Comparison of ENCODE assay signal across 1 cellular context in the genomic region with DNA sequence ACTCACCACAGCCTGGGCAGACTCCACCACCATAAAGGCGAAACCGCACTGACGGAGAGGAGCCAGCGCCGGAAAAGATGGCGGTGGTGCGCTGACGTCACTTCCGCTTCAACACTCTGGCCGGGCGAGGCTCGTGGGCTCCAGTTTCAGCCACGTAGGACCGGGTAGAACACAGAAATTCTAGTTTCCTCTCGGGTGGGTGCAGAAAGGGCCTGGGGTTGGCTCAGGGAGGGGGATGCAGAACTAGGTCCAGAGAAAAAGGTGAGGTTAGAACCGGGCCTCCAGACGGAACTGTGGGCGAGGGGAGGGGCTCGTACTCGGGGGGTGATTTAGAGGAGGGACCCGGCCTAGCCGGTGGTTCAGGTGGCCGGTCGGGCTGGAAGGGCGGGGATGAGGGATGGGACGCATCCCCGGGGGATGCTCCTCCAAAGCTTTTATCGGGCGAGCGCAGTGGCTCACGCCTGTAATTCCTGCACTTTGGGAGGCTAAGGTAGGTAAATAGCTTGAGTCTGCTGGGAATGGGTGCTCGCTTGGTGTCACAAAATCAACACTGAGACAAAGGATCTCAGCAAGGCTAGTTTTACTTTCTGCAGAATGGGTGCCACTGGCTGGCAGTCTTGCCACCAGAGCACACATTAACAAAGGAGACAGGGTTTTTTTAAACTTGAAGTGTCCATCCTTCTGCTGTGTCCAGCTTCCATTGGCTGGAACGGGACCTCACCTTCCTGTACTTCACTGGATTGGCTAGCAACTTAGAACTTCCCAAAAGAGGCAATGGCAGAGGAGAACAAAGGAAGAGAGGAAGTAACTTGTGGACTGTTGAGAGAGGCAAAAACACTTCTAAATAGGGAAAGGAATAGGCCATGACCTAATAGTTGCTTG.
TF ChIP-seq lines count a peak whose summit lies in the region.

Gene ZNF561 (minus strand): TSS at position 77 of the 882 bp plus-strand sequence. CDS start 1,776 bp downstream, outside the sequence.

TF ChIP-seq in K562, 482 proteins besides CTCF, POLR2A, EP300 and RAD21 (continued from another document and continues in another):
- TF ChIP-seq, protein P1, sequence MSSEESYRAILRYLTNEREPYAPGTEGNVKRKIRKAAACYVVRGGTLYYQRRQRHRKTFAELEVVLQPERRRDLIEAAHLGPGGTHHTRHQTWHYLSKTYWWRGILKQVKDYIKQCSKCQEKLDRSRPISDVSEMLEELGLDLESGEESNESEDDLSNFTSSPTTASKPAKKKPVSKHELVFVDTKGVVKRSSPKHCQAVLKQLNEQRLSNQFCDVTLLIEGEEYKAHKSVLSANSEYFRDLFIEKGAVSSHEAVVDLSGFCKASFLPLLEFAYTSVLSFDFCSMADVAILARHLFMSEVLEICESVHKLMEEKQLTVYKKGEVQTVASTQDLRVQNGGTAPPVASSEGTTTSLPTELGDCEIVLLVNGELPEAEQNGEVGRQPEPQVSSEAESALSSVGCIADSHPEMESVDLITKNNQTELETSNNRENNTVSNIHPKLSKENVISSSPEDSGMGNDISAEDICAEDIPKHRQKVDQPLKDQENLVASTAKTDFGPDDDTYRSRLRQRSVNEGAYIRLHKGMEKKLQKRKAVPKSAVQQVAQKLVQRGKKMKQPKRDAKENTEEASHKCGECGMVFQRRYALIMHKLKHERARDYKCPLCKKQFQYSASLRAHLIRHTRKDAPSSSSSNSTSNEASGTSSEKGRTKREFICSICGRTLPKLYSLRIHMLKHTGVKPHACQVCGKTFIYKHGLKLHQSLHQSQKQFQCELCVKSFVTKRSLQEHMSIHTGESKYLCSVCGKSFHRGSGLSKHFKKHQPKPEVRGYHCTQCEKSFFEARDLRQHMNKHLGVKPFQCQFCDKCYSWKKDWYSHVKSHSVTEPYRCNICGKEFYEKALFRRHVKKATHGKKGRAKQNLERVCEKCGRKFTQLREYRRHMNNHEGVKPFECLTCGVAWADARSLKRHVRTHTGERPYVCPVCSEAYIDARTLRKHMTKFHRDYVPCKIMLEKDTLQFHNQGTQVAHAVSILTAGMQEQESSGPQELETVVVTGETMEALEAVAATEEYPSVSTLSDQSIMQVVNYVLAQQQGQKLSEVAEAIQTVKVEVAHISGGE (CRISPR knock-in tag; IDR thresholded peaks at IDR 0.05): peak; percentile 95 to 99 (median 95); a peak in 5 of 6 replicates
- TF ChIP-seq ZBTB5 (IDR thresholded peaks at IDR 0.05) (no peak), RERE (CRISPR knock-in tag; IDR thresholded peaks at IDR 0.05; ENCODE audit: borderline replicate concordance) (no peak), ZNF766 (CRISPR knock-in tag; conservative IDR thresholded peaks at IDR 0.05) (peak; percentile 73; the same call in 1 of the 2 replicates), ZBTB1 (CRISPR knock-in tag; IDR thresholded peaks at IDR 0.05; ENCODE audit: borderline replicate concordance, low read depth) (no peak), MAX (CRISPR knock-in tag; IDR thresholded peaks at IDR 0.05) (0 out of 2 replicates have a peak, but pooled peaks have one; percentile 54), RAD51 (IDR thresholded peaks at IDR 0.05; ENCODE audit: borderline replicate concordance, low read depth) (0 out of 2 replicates have a peak, but pooled peaks have one; percentile 23), RUNX1 (IDR thresholded peaks at IDR 0.05; ENCODE audit: low read depth) (no peak), PHB2 (IDR thresholded peaks at IDR 0.05; ENCODE audit: low read depth) (no peak), TAL1 (IDR thresholded peaks at IDR 0.05) (peak; percentile 35), NR2C1 (IDR thresholded peaks at IDR 0.05) (peak; percentile 88), NR2C1 (tag; IDR thresholded peaks at IDR 0.05) (peak; percentile 77), KDM5B (IDR thresholded peaks at IDR 0.05; ENCODE audit: insufficient replicate concordance, low read depth, low read length) (peak; percentile 92), L3MBTL2 (IDR thresholded peaks at IDR 0.05) (peak; percentile 78), LARP7 (IDR thresholded peaks at IDR 0.05) (no peak), ZNF354B (CRISPR knock-in tag; IDR thresholded peaks at IDR 0.05) (no peak), ZC3H8 (IDR thresholded peaks at IDR 0.05) (0 out of 2 replicates have a peak, but pooled peaks have one; percentile 69), ZNF263 (CRISPR knock-in tag; IDR thresholded peaks at IDR 0.05; ENCODE audit: borderline replicate concordance) (peak; percentile 91), RCOR1 (IDR thresholded peaks at IDR 0.05; ENCODE audit: borderline replicate concordance in 1 of 2, low read depth in 2 of 2, low read length in 2 of 2) (peak in 1 of 2 experiments; percentile 70; a peak in 2 of 4 replicates), ZNF146 (CRISPR knock-in tag; IDR thresholded peaks at IDR 0.05; ENCODE audit: unreplicated experiment) (no peak), FOXM1 (IDR thresholded peaks at IDR 0.05; ENCODE audit: low read depth) (peak; percentile 76; the same call in 1 of the 2 replicates), FOXM1 (CRISPR knock-in tag; IDR thresholded peaks at IDR 0.05; ENCODE audit: low read depth) (no peak), IRF9 (tag; IDR thresholded peaks at IDR 0.05) (no peak; the same call in 1 of the 2 replicates), ZKSCAN1 (IDR thresholded peaks at IDR 0.05; ENCODE audit: low read depth, low read length) (no peak), TEAD4 (IDR thresholded peaks at IDR 0.05; ENCODE audit: low read length) (peak; percentile 14), TEAD4 (CRISPR knock-in tag; IDR thresholded peaks at IDR 0.05; ENCODE audit: borderline replicate concordance) (no peak), ERF (CRISPR knock-in tag; IDR thresholded peaks at IDR 0.05) (peak; percentile 16; the same call in 1 of the 2 replicates), ZNF253 (CRISPR knock-in tag; conservative IDR thresholded peaks at IDR 0.05) (no peak)
- TF ChIP-seq, protein P2, sequence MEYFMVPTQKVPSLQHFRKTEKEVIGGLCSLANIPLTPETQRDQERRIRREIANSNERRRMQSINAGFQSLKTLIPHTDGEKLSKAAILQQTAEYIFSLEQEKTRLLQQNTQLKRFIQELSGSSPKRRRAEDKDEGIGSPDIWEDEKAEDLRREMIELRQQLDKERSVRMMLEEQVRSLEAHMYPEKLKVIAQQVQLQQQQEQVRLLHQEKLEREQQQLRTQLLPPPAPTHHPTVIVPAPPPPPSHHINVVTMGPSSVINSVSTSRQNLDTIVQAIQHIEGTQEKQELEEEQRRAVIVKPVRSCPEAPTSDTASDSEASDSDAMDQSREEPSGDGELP (CRISPR knock-in tag; IDR thresholded peaks at IDR 0.05; ENCODE audit: borderline replicate concordance): peak; percentile 81; the same call in 1 of the 2 replicates
- TF ChIP-seq, protein P3, sequence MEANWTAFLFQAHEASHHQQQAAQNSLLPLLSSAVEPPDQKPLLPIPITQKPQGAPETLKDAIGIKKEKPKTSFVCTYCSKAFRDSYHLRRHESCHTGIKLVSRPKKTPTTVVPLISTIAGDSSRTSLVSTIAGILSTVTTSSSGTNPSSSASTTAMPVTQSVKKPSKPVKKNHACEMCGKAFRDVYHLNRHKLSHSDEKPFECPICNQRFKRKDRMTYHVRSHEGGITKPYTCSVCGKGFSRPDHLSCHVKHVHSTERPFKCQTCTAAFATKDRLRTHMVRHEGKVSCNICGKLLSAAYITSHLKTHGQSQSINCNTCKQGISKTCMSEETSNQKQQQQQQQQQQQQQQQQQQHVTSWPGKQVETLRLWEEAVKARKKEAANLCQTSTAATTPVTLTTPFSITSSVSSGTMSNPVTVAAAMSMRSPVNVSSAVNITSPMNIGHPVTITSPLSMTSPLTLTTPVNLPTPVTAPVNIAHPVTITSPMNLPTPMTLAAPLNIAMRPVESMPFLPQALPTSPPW (CRISPR knock-in tag; IDR thresholded peaks at IDR 0.05): peak; percentile 69
